Comparison of ENCODE assay signal across 16 cellular contexts in genomic region chr2:233047206-233047605, GRCh38. TPM values are rescaled to one million over a fixed set of nuclear protein-coding genes. Genes with fewer than 3 reads are reported as not detected.
A peak's percentile ranks its signal among the peaks of the same experiment; 100 is the strongest.
DNase-seq lines count a peak whose midpoint lies in the region; ATAC-seq and TF ChIP-seq lines count a peak whose summit lies in the region.
"Had no signal": no experiment of that assay in that cellular context is flagged by ENCODE, and none has a peak within 500 bp of the region (broad histone marks: within the 10 kb centered on the region; RNA-seq: fewer than 3 reads in every experiment).

No MANE protein-coding gene starts in this region.

- no peak for TF ChIP-seq CTCF in coronary artery (IDR thresholded peaks at IDR 0.05)
- TF ChIP-seq CTCF in right atrium auricular region (IDR thresholded peaks at IDR 0.05), result no peak

- H3K36me3 Mint-ChIP-seq in T-helper 17 cell (ENCODE audit: low read depth), result no peaks in the 10 kb centered on the region
- H3K36me3 Mint-ChIP-seq in stimulated activated naive B cell treated with anti-CD40 and anti-IgM and Interleukin-4, amounts not matched to agents 10 μg/mL and 1 μg/mL and 100 μg/mL, for 72 hours, result no peaks in the 10 kb centered on the region
- no peaks in the 10 kb centered on the region for H3K36me3 Mint-ChIP-seq in activated T-helper 2 cell treated with anti-CD3 and anti-CD28 coated beads, Interferon-gamma antibody, Interleukin-2, Interleukin-4, amounts not matched to agents 10 μg/mL and 5 μg/mL and 100 μg/mL, durations not matched to agents 14 hours and 24 hours and 36 hours (ENCODE audit: low read depth)
- H3K36me3 Mint-ChIP-seq: CD4-positive, CD25-positive, alpha-beta regulatory T cell; CD8-positive, alpha-beta memory T cell had no signal

- H3K4me1 Mint-ChIP-seq in T-helper 17 cell, result peaks cover 26% of the 10 kb centered on the region
- peaks cover 3 to 4% of the 10 kb centered on the region in 2 donors for H3K4me1 Mint-ChIP-seq in stimulated activated naive B cell treated with anti-CD40 and anti-IgM and Interleukin-4, amounts not matched to agents 10 μg/mL and 1 μg/mL and 100 μg/mL, for 72 hours
- H3K4me1 Mint-ChIP-seq in activated T-helper 2 cell treated with anti-CD3 and anti-CD28 coated beads, Interferon-gamma antibody, Interleukin-2, Interleukin-4, amounts not matched to agents 10 μg/mL and 5 μg/mL and 100 μg/mL, durations not matched to agents 14 hours and 24 hours and 36 hours (ENCODE audit: low read depth), result no peaks in the 10 kb centered on the region

- no peaks in the 10 kb centered on the region for H3K9me3 ChIP-seq in T-helper 17 cell (ENCODE audit: control insufficient read depth, low read length, poor library complexity, severe bottlenecking)
- H3K9me3 ChIP-seq in right atrium auricular region, result no peaks in the 10 kb centered on the region
- H3K9me3 ChIP-seq: BE2C, HAP-1 had no signal

- intact Hi-C loops in posterior vena cava (cut with DNase I), result no loop called here
- intact Hi-C loops in activated T-helper 2 cell treated with anti-CD3 and anti-CD28 coated beads, Interferon-gamma antibody, Interleukin-2, Interleukin-4, amounts not matched to agents 10 μg/mL and 5 μg/mL and 100 μg/mL, durations not matched to agents 14 hours and 24 hours and 36 hours (cut with micrococcal nuclease), result no loop called here

- peaks cover 25% of the 10 kb centered on the region for H3K27me3 Mint-ChIP-seq in T-helper 17 cell
- H3K27me3 Mint-ChIP-seq in stimulated activated naive B cell treated with anti-CD40 and anti-IgM and Interleukin-4, amounts not matched to agents 10 μg/mL and 1 μg/mL and 100 μg/mL, for 72 hours, result peaks cover 10 to 19% of the 10 kb centered on the region in 2 donors
- H3K27me3 Mint-ChIP-seq in activated T-helper 2 cell treated with anti-CD3 and anti-CD28 coated beads, Interferon-gamma antibody, Interleukin-2, Interleukin-4, amounts not matched to agents 10 μg/mL and 5 μg/mL and 100 μg/mL, durations not matched to agents 14 hours and 24 hours and 36 hours (ENCODE audit: low read depth), result peaks cover 28% of the 10 kb centered on the region

- ATAC-seq in T-helper 17 cell, result no peak
- ATAC-seq in stimulated activated naive B cell treated with anti-CD40 and anti-IgM and Interleukin-4, amounts not matched to agents 10 μg/mL and 1 μg/mL and 100 μg/mL, for 72 hours (replicated peaks), result no peak

- peaks cover 0 to 17% of the 10 kb centered on the region in 2 donors for H3K4me1 ChIP-seq in right atrium auricular region
- H3K4me1 ChIP-seq: BE2C, HAP-1 had no signal

- no peak overlapping the region for H3K4me3 ChIP-seq in coronary artery
- no peak overlapping the region for H3K4me3 ChIP-seq in right atrium auricular region
- H3K4me3 ChIP-seq: HAP-1 had no signal

- no peak overlapping the region for H3K4me3 Mint-ChIP-seq in T-helper 17 cell
- H3K4me3 Mint-ChIP-seq in stimulated activated naive B cell treated with anti-CD40 and anti-IgM and Interleukin-4, amounts not matched to agents 10 μg/mL and 1 μg/mL and 100 μg/mL, for 72 hours, result no peak overlapping the region
- H3K4me3 Mint-ChIP-seq in activated T-helper 2 cell treated with anti-CD3 and anti-CD28 coated beads, Interferon-gamma antibody, Interleukin-2, Interleukin-4, amounts not matched to agents 10 μg/mL and 5 μg/mL and 100 μg/mL, durations not matched to agents 14 hours and 24 hours and 36 hours (ENCODE audit: low read depth), result no peak overlapping the region

- no peaks in the 10 kb centered on the region for H3K9me3 Mint-ChIP-seq in stimulated activated naive B cell treated with anti-CD40 and anti-IgM and Interleukin-4, amounts not matched to agents 10 μg/mL and 1 μg/mL and 100 μg/mL, for 72 hours
- H3K9me3 Mint-ChIP-seq in activated T-helper 2 cell treated with anti-CD3 and anti-CD28 coated beads, Interferon-gamma antibody, Interleukin-2, Interleukin-4, amounts not matched to agents 10 μg/mL and 5 μg/mL and 100 μg/mL, durations not matched to agents 14 hours and 24 hours and 36 hours, result no peaks in the 10 kb centered on the region
- H3K9me3 Mint-ChIP-seq: CD4-positive, CD25-positive, alpha-beta regulatory T cell; CD8-positive, alpha-beta memory T cell had no signal

- H3K27me3 ChIP-seq in right atrium auricular region, result no peaks in the 10 kb centered on the region

- H3K27ac Mint-ChIP-seq in T-helper 17 cell, result peak overlapping the region; percentile 37
- H3K27ac Mint-ChIP-seq in stimulated activated naive B cell treated with anti-CD40 and anti-IgM and Interleukin-4, amounts not matched to agents 10 μg/mL and 1 μg/mL and 100 μg/mL, for 72 hours, result peak overlapping the region; percentile 28
- H3K27ac Mint-ChIP-seq in activated T-helper 2 cell treated with anti-CD3 and anti-CD28 coated beads, Interferon-gamma antibody, Interleukin-2, Interleukin-4, amounts not matched to agents 10 μg/mL and 5 μg/mL and 100 μg/mL, durations not matched to agents 14 hours and 24 hours and 36 hours, result no peak overlapping the region

- H3K27ac ChIP-seq in coronary artery, result no peak overlapping the region
- no peak overlapping the region for H3K27ac ChIP-seq in right atrium auricular region
- H3K27ac ChIP-seq: HL-60 had no signal

- no peak for DNase-seq in T-helper 17 cell
- peak; percentile 55 for DNase-seq in coronary artery (ENCODE audit: low spot score)
- peak; percentile 18 for DNase-seq in posterior vena cava (ENCODE audit: low spot score)
- no peak for DNase-seq in stimulated activated naive B cell treated with anti-CD40 and anti-IgM and Interleukin-4, amounts not matched to agents 10 μg/mL and 1 μg/mL and 100 μg/mL, for 72 hours
- DNase-seq in right atrium auricular region (ENCODE audit: low spot score), result no peak
- DNase-seq in DMS 273 (lab: John Stamatoyannopoulos, UW; ENCODE audit: unreplicated experiment), result no peak
- no peak for DNase-seq in activated T-helper 2 cell treated with anti-CD3 and anti-CD28 coated beads, Interferon-gamma antibody, Interleukin-2, Interleukin-4, amounts not matched to agents 10 μg/mL and 5 μg/mL and 100 μg/mL, durations not matched to agents 14 hours and 24 hours and 36 hours (ENCODE audit: low spot score)
- DNase-seq: ACHN; BE2C; C1 segment of cervical spinal cord; CD4-positive, CD25-positive, alpha-beta regulatory T cell; CD8-positive, alpha-beta memory T cell; COR-L47 had no signal

- no peaks in the 10 kb centered on the region for H3K36me3 ChIP-seq in right atrium auricular region
- H3K36me3 ChIP-seq: BE2C, HAP-1 had no signal

RNA-seq across cellular contexts. Expression of gene INPP5D, which starts 12.9 kb away (rescaled TPM):
- 100 to 1,000 TPM; 163 to 184 TPM for total RNA-seq in T-helper 17 cell
- 10 to 100 TPM; 14.0 to 19.9 TPM for total RNA-seq in posterior vena cava
- 1 to 10 TPM; 2.9 to 7.0 TPM for total RNA-seq in right atrium auricular region
- 58.5 and 62.3 TPM in 2 replicates for total RNA-seq in activated T-helper 2 cell treated with anti-CD3 and anti-CD28 coated beads, Interferon-gamma antibody, Interleukin-2, Interleukin-4, amounts not matched to agents 10 μg/mL and 5 μg/mL and 100 μg/mL, durations not matched to agents 14 hours and 24 hours and 36 hours

RNA-seq across cellular contexts. Expression of gene NEU2, which starts 14.7 kb away (rescaled TPM):
- total RNA-seq in T-helper 17 cell (not detected), posterior vena cava (not detected), right atrium auricular region (not detected)
- total RNA-seq in activated T-helper 2 cell treated with anti-CD3 and anti-CD28 coated beads, Interferon-gamma antibody, Interleukin-2, Interleukin-4, amounts not matched to agents 10 μg/mL and 5 μg/mL and 100 μg/mL, durations not matched to agents 14 hours and 24 hours and 36 hours, result not detected in 2 replicates
- total RNA-seq: CD4-positive, CD25-positive, alpha-beta regulatory T cell; CD8-positive, alpha-beta memory T cell; H1 had no signal

RNA-seq across cellular contexts. Expression of gene NGEF, which starts 34.1 kb away (rescaled TPM):
- not detected for total RNA-seq in T-helper 17 cell
- total RNA-seq in posterior vena cava, result 1 to 10 TPM in 1 of 2 donors, under 1 TPM in 1; 0.88 to 5.3 TPM
- total RNA-seq in right atrium auricular region, result 1 to 10 TPM; 1.4 to 4.8 TPM
- 1.7 and 2.5 TPM in 2 replicates for total RNA-seq in activated T-helper 2 cell treated with anti-CD3 and anti-CD28 coated beads, Interferon-gamma antibody, Interleukin-2, Interleukin-4, amounts not matched to agents 10 μg/mL and 5 μg/mL and 100 μg/mL, durations not matched to agents 14 hours and 24 hours and 36 hours
- total RNA-seq: CD4-positive, CD25-positive, alpha-beta regulatory T cell had no signal

Comparison
In these comparisons a context has a peak if more than half of its experiments do, and no peak if none do; other contexts are left out.
1. DNase-seq: peak in coronary artery (single experiment) and posterior vena cava (single experiment); none in T-helper 17 cell (0 of 3), stimulated activated naive B cell treated with anti-CD40 and anti-IgM and Interleukin-4, amounts not matched to agents 10 μg/mL and 1 μg/mL and 100 μg/mL, for 72 hours (single experiment), right atrium auricular region (single experiment), DMS 273 (single experiment) and activated T-helper 2 cell treated with anti-CD3 and anti-CD28 coated beads, Interferon-gamma antibody, Interleukin-2, Interleukin-4, amounts not matched to agents 10 μg/mL and 5 μg/mL and 100 μg/mL, durations not matched to agents 14 hours and 24 hours and 36 hours (single experiment).